23 cellular contexts compared by ENCODE assay signal in the genomic region with DNA sequence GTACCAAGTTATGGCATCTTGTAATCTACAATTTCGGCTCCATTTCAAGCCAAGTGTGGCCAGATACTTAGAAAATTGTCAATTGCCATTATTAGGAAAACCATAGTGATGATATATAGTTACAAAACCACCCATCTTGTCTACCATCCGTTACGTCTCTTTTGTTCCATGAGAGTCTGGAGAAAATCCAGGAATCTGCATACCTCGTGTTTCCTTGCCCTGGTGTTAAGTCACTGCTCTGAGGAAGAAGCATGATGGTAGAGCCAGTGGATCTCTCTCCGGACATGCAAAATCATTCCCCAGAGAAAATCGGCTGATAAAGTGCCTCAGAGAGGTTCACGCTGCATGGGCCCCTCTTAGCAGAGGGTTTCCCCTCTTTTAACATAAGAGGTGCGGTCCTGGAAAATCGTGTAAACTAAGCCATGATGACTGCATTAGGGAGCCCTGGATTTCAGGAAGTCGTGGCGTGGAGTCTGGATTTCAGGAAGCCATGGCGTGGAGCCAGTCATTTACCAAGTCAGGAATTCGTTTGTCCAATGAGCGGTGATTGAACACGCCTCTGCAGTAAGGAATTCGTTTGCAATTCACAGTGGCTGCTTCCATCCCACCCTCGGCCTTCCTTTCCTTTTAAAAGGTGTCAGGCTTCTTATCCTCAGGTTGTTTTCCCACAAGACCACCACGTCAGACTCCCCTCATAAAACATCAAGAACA.
DNase-seq lines count a peak whose midpoint lies in the region; TF ChIP-seq lines count a peak whose summit lies in the region.
"Had no signal": no experiment of that assay in that cellular context is flagged by ENCODE, and none has a peak within 500 bp of the region (broad histone marks: within the 10 kb centered on the region; RNA-seq: fewer than 3 reads in every experiment).

No MANE protein-coding gene starts in this region.

- H3K27ac ChIP-seq in left ventricle myocardium inferior (replicated peaks) (peak overlapping the region; percentile 29), right atrium auricular region (no peak overlapping the region), neuronal stem cell (replicated peaks; ENCODE audit: low read length) (no peak overlapping the region), skeletal muscle tissue (ENCODE audit: low read depth, low read length) (peak overlapping the region; percentile 40), uterus (no peak overlapping the region)
- H3K27ac ChIP-seq: C4-2B had no signal

- no peak overlapping the region for H3K27ac Mint-ChIP-seq in MCF 10A (ENCODE audit: low read depth, unreplicated experiment)
- H3K27ac Mint-ChIP-seq: B cell; CD4-positive, alpha-beta T cell; CD8-positive, alpha-beta T cell had no signal

- H3K27me3 ChIP-seq in left ventricle myocardium inferior (ENCODE audit: low read depth) = peaks cover 39% of the 10 kb centered on the region
- no peaks in the 10 kb centered on the region for H3K27me3 ChIP-seq in right atrium auricular region
- H3K27me3 ChIP-seq in neuronal stem cell (ENCODE audit: control insufficient read depth in 3 of 3, insufficient read depth in 3 of 3, low read depth in 1 of 3, low read length in 3 of 3) = peaks cover 0 to 5% (median 0%) of the 10 kb centered on the region in 3 experiments
- H3K27me3 ChIP-seq in skeletal muscle tissue (ENCODE audit: control insufficient read depth in 3 of 3, insufficient read depth in 3 of 3, low read length in 3 of 3) = peaks cover 0 to 12% (median 0%) of the 10 kb centered on the region in 3 donors
- no peaks in the 10 kb centered on the region for H3K27me3 ChIP-seq in uterus
- H3K27me3 ChIP-seq: BLaER1 treated with 17β-estradiol and CSF1 and Interleukin-3, amounts not matched to agents 10 nM and 100 nM had no signal

- H3K4me2 ChIP-seq in neuronal stem cell (ENCODE audit: insufficient read depth, low read length, poor library complexity, severe bottlenecking) = no peak overlapping the region

- no peak overlapping the region for H3K4me3 ChIP-seq in left ventricle myocardium inferior
- no peak overlapping the region for H3K4me3 ChIP-seq in right atrium auricular region
- H3K4me3 ChIP-seq in neuronal stem cell (ENCODE audit: low read length in 2 of 2) = no peak overlapping the region
- H3K4me3 ChIP-seq in skeletal muscle tissue (ENCODE audit: low read length in 3 of 3) = peak overlapping the region in 1 of 3 donors; percentile 18
- no peak overlapping the region for H3K4me3 ChIP-seq in uterus

- H3K9ac ChIP-seq in neuronal stem cell (ENCODE audit: low read depth, low read length, poor library complexity) (no peak overlapping the region), skeletal muscle tissue (ENCODE audit: low read depth in 1 of 3, low read length in 3 of 3) (no peak overlapping the region)

- H3K79me1 ChIP-seq in neuronal stem cell (ENCODE audit: low read depth, low read length) = peaks cover 4% of the 10 kb centered on the region

- no peak overlapping the region for H2AK5ac ChIP-seq in neuronal stem cell (ENCODE audit: low read depth, low read length)

- H3K36me3 ChIP-seq in left ventricle myocardium inferior (no peaks in the 10 kb centered on the region), right atrium auricular region (no peaks in the 10 kb centered on the region), neuronal stem cell (replicated peaks in 1 of 2; ENCODE audit: control insufficient read depth in 2 of 2, insufficient read depth in 2 of 2, low read length in 2 of 2) (peaks cover 0 to 5% of the 10 kb centered on the region in 2 donors), skeletal muscle tissue (ENCODE audit: control insufficient read depth in 3 of 3, insufficient read depth in 3 of 3, low read length in 3 of 3) (no peaks in the 10 kb centered on the region), uterus (no peaks in the 10 kb centered on the region)

- POLR2A ChIA-PET in MCF 10A (lab: Yijun Ruan, JAX) = no interaction called here

- H2AFZ ChIP-seq in neuronal stem cell (ENCODE audit: low read length) = no peak overlapping the region

- H3K9me3 ChIP-seq in left ventricle myocardium inferior (replicated peaks) (no peaks in the 10 kb centered on the region), right atrium auricular region (no peaks in the 10 kb centered on the region), neuronal stem cell (replicated peaks in 1 of 2; ENCODE audit: control insufficient read depth in 2 of 2, insufficient read depth in 1 of 2, low read depth in 1 of 2, low read length in 2 of 2) (peaks cover 0 to 5% of the 10 kb centered on the region in 2 donors), skeletal muscle tissue (ENCODE audit: control insufficient read depth in 3 of 3, low read length in 3 of 3) (no peaks in the 10 kb centered on the region), uterus (no peaks in the 10 kb centered on the region)
- H3K9me3 ChIP-seq: Caco-2 had no signal

- no peak overlapping the region for H4K91ac ChIP-seq in neuronal stem cell (ENCODE audit: low read depth, low read length, poor library complexity)

- H3K4me1 ChIP-seq in left ventricle myocardium inferior (peaks cover 2% of the 10 kb centered on the region), right atrium auricular region (no peaks in the 10 kb centered on the region), neuronal stem cell (ENCODE audit: control insufficient read depth in 2 of 2, insufficient read depth in 1 of 2, low read depth in 1 of 2, low read length in 2 of 2) (peaks cover 0 to 2% of the 10 kb centered on the region in 2 donors), skeletal muscle tissue (ENCODE audit: control insufficient read depth in 3 of 3, insufficient read depth in 3 of 3, low read length in 3 of 3) (no peaks in the 10 kb centered on the region), uterus (no peaks in the 10 kb centered on the region)
- H3K4me1 ChIP-seq: Caco-2 had no signal

- H2BK15ac ChIP-seq in neuronal stem cell (ENCODE audit: low read length) = no peak overlapping the region

- peaks cover 6% of the 10 kb centered on the region for H3K36me3 Mint-ChIP-seq in MCF 10A (ENCODE audit: insufficient read depth, unreplicated experiment)
- H3K36me3 Mint-ChIP-seq: CD8-positive, alpha-beta T cell had no signal

- no peak overlapping the region for H3K18ac ChIP-seq in neuronal stem cell (ENCODE audit: low read length)

- no peak overlapping the region for H2BK5ac ChIP-seq in neuronal stem cell (ENCODE audit: low read length)

- CTCF ChIA-PET in MCF 10A (lab: Yijun Ruan, JAX) = no interaction called here

- TF ChIP-seq POLR2A in uterus (IDR thresholded peaks at IDR 0.05) = no peak

- H3K4me1 Mint-ChIP-seq in MCF 10A (ENCODE audit: insufficient read depth, unreplicated experiment) = peaks cover 7% of the 10 kb centered on the region

- no peak overlapping the region for H2BK12ac ChIP-seq in neuronal stem cell (ENCODE audit: low read length)

- no peaks in the 10 kb centered on the region for H3K9me3 Mint-ChIP-seq in MCF 10A (ENCODE audit: unreplicated experiment)
- H3K9me3 Mint-ChIP-seq: CD4-positive, alpha-beta T cell; CD8-positive, alpha-beta T cell had no signal

- no peak for DNase-seq in left ventricle myocardium inferior
- no peak for DNase-seq in right atrium auricular region (ENCODE audit: low spot score)
- DNase-seq in Daoy (ENCODE audit: low read depth) = peak; percentile 24
- no peak for DNase-seq in neuronal stem cell (ENCODE audit: low spot score)
- no peak for DNase-seq in MCF 10A (ENCODE audit: unreplicated experiment)
- no peak for DNase-seq in DMS114 treated with DMSO at 0.1 percent for 48 hours (lab: John Stamatoyannopoulos, UW; ENCODE audit: unreplicated experiment)
- no peak for DNase-seq in uterus
- DNase-seq: 8988T; ACHN; AML-193; Caco-2; Calu3; CD4-positive, alpha-beta T cell; CD8-positive, alpha-beta T cell; DMS153; DMS53; DMS79; DND-41; GF-D8 had no signal

- intact Hi-C loops in left ventricle myocardium inferior (cut with micrococcal nuclease) = no loop called here
- intact Hi-C loops in MCF 10A (cut with micrococcal nuclease) = no loop called here
- intact Hi-C loops in uterus (cut with DNase I; ENCODE audit: low total_unique reads) = no loop called here

- H3K4me3 Mint-ChIP-seq in MCF 10A (ENCODE audit: unreplicated experiment) = no peak overlapping the region
- H3K4me3 Mint-ChIP-seq: B cell; CD4-positive, alpha-beta T cell; CD8-positive, alpha-beta T cell had no signal

- H3K4ac ChIP-seq in neuronal stem cell (ENCODE audit: low read length) = no peak overlapping the region

- no peak overlapping the region for H3K14ac ChIP-seq in neuronal stem cell (ENCODE audit: low read length)

- TF ChIP-seq CTCF in left ventricle myocardium inferior (IDR thresholded peaks at IDR 0.05; ENCODE audit: borderline replicate concordance) = no peak
- TF ChIP-seq CTCF in right atrium auricular region (IDR thresholded peaks at IDR 0.05) = no peak
- TF ChIP-seq CTCF in MCF 10A (IDR thresholded peaks at IDR 0.05; ENCODE audit: unreplicated experiment) = no peak
- TF ChIP-seq CTCF in uterus (IDR thresholded peaks at IDR 0.05) = no peak

- H4K8ac ChIP-seq in neuronal stem cell (ENCODE audit: low read depth, low read length) = no peak overlapping the region

- H3K23ac ChIP-seq in neuronal stem cell (ENCODE audit: low read depth, low read length, poor library complexity) = peak overlapping the region; percentile 26

- BruUV-seq in MCF 10A (replicated peaks; lab: Mats Ljungman, UMichigan) = no TSS peak

- no CpG with 5 or more reads among the region's 18 CpGs for WGBS in neuronal stem cell (ENCODE audit: extremely low coverage in 2 of 2, insufficient read length in 2 of 2, insufficient replicate concordance in 1 of 2), 2 donors

- no peak overlapping the region for H2BK120ac ChIP-seq in neuronal stem cell (ENCODE audit: low read depth, low read length)

- H3K27me3 Mint-ChIP-seq in MCF 10A (ENCODE audit: insufficient read depth, unreplicated experiment) = peaks cover 71% of the 10 kb centered on the region
- H3K27me3 Mint-ChIP-seq: B cell had no signal

Comparison
In these comparisons a context has a peak if more than half of its experiments do, and no peak if none do; other contexts are left out.
1. H3K27ac ChIP-seq: peak in left ventricle myocardium inferior (single experiment) and skeletal muscle tissue (single experiment); none in right atrium auricular region (0 of 2), neuronal stem cell (single experiment) and uterus (0 of 2).